In genomic region chr5:91283899-91284298, GRCh38 we compare ENCODE assay signal across 15 cellular contexts.
A peak's percentile ranks its signal among the peaks of the same experiment; 100 is the strongest.
DNase-seq lines count a peak whose midpoint lies in the region; ATAC-seq, FAIRE-seq and TF ChIP-seq lines count a peak whose summit lies in the region.
"Had no signal": no experiment of that assay in that cellular context is flagged by ENCODE, and none has a peak within 500 bp of the region (broad histone marks: within the 10 kb centered on the region; RNA-seq: fewer than 3 reads in every experiment).

No MANE protein-coding gene starts in this region.

- no peak overlapping the region for H2BK15ac ChIP-seq in H1 (ENCODE audit: low read length)

- H3K4me3 Mint-ChIP-seq in effector memory CD8-positive, alpha-beta T cell = no peak overlapping the region
- H3K4me3 Mint-ChIP-seq: stimulated activated naive CD8-positive, alpha-beta T cell treated with anti-CD3 and anti-CD28 coated beads, Interleukin-15, Interleukin-2, amounts not matched to agents 100 ng/mL and 50 ng/mL, for 24 hours had no signal

- H3K9me3 ChIP-seq in PC-3 (ENCODE audit: low read length) (no peaks in the 10 kb centered on the region), H1 (ENCODE audit: insufficient read depth in 2 of 2, low read depth in 1 of 2, low read length in 1 of 2) (no peaks in the 10 kb centered on the region; a peak in 1 of 4 replicates), stomach (no peaks in the 10 kb centered on the region)

- no peak for TF ChIP-seq EP300 in H1 (IDR thresholded peaks at IDR 0.05; ENCODE audit: borderline replicate concordance in 1 of 2, low read depth in 2 of 2, low read length in 2 of 2)
- TF ChIP-seq EP300 in stomach (IDR thresholded peaks at IDR 0.05) = no peak

- H4K20me1 ChIP-seq in PC-3 (ENCODE audit: low read length) = no peaks in the 10 kb centered on the region
- no peaks in the 10 kb centered on the region for H4K20me1 ChIP-seq in H1 (replicated peaks in 1 of 2; ENCODE audit: control insufficient read depth in 1 of 2, insufficient read depth in 2 of 2, low read length in 2 of 2)
- H4K20me1 ChIP-seq: BLaER1 treated with 17β-estradiol and CSF1 and Interleukin-3, amounts not matched to agents 10 nM and 100 nM had no signal

- no peaks in the 10 kb centered on the region for H3K27me3 Mint-ChIP-seq in effector memory CD8-positive, alpha-beta T cell
- H3K27me3 Mint-ChIP-seq: stimulated activated naive CD8-positive, alpha-beta T cell treated with anti-CD3 and anti-CD28 coated beads, Interleukin-15, Interleukin-2, amounts not matched to agents 100 ng/mL and 50 ng/mL, for 24 hours had no signal

- ATAC-seq in PC-3 = peak; percentile 19
- no peak for ATAC-seq in effector memory CD8-positive, alpha-beta T cell (replicated peaks)
- ATAC-seq: activated naive CD4-positive, alpha-beta T cell treated with anti-CD3 and anti-CD28 coated beads, Interleukin-2, amount 50 U/mL, for 72 hours had no signal

- H3K18ac ChIP-seq in H1 (ENCODE audit: extremely low read depth, low read length) = no peak overlapping the region

- H3K36me3 ChIP-seq in PC-3 (ENCODE audit: low read depth, low read length) (no peaks in the 10 kb centered on the region), H1 (ENCODE audit: control insufficient read depth in 2 of 4, insufficient read depth in 4 of 4, low read length in 3 of 4) (no peaks in the 10 kb centered on the region), stomach (no peaks in the 10 kb centered on the region)

- H4K5ac ChIP-seq in H1 (ENCODE audit: insufficient read length, low read depth, low read length) = no peak overlapping the region

- peaks cover 12% of the 10 kb centered on the region for H3K23me2 ChIP-seq in H1 (ENCODE audit: low read depth, low read length)

- H4K8ac ChIP-seq in H1 (ENCODE audit: extremely low read depth, insufficient read depth, low read length) = no peak overlapping the region

- no peaks in the 10 kb centered on the region for H3K79me1 ChIP-seq in H1 (ENCODE audit: low read depth, low read length)

- H3K9me2 ChIP-seq in PC-3 (replicated peaks; ENCODE audit: low read length) = no peaks in the 10 kb centered on the region

- no peak overlapping the region for H2BK120ac ChIP-seq in H1 (replicated peaks; ENCODE audit: low read depth, low read length)

- H3K9me3 Mint-ChIP-seq in effector memory CD8-positive, alpha-beta T cell = no peaks in the 10 kb centered on the region

- H2BK12ac ChIP-seq in H1 (ENCODE audit: low read depth, low read length) = no peak overlapping the region

- TF ChIP-seq CTCF in PC-3 (conservative IDR thresholded peaks at IDR 0.05; ENCODE audit: low read depth, low read length) = no peak
- TF ChIP-seq CTCF in H1 (IDR thresholded peaks at IDR 0.05; ENCODE audit: control extremely low read depth in 1 of 3, insufficient read depth in 1 of 3, low read depth in 1 of 3, low read length in 3 of 3) = no peak
- no peak for TF ChIP-seq CTCF in stomach (IDR thresholded peaks at IDR 0.05)

- TF ChIP-seq RAD21 in H1 (IDR thresholded peaks at IDR 0.05 in 1 of 2, conservative IDR thresholded peaks at IDR 0.05 in 1 of 2; ENCODE audit: low read depth in 2 of 2, low read length in 2 of 2) = no peak

- peaks cover 40% of the 10 kb centered on the region for H3K4me1 ChIP-seq in PC-3 (ENCODE audit: insufficient read depth, low read length)
- H3K4me1 ChIP-seq in H1 (replicated peaks in 1 of 4; ENCODE audit: control insufficient read depth in 3 of 4, insufficient read depth in 4 of 4, low read length in 3 of 4) = peaks cover 0 to 2% (median 0%) of the 10 kb centered on the region in 4 experiments; a peak in 1 of 7 replicates
- peaks cover 5 to 30% (median 19%) of the 10 kb centered on the region in 4 donors for H3K4me1 ChIP-seq in stomach

- BruUV-seq in PC-3 (replicated peaks; lab: Mats Ljungman, UMichigan) = no TSS peak

- H3K79me2 ChIP-seq in PC-3 (ENCODE audit: low read length) (no peaks in the 10 kb centered on the region), H1 (ENCODE audit: control insufficient read depth in 1 of 2, insufficient read depth in 2 of 2, low read length in 2 of 2) (no peaks in the 10 kb centered on the region)

- peak overlapping the region; percentile 17 for H3K56ac ChIP-seq in H1 (replicated peaks; ENCODE audit: insufficient read length, low read depth, low read length)

- no peak overlapping the region for H2AK5ac ChIP-seq in H1 (ENCODE audit: low read depth, low read length)

- peak overlapping the region in 1 of 2 donors; percentile 32 for H3K27ac Mint-ChIP-seq in effector memory CD8-positive, alpha-beta T cell
- H3K27ac Mint-ChIP-seq: stimulated activated naive CD8-positive, alpha-beta T cell treated with anti-CD3 and anti-CD28 coated beads, Interleukin-15, Interleukin-2, amounts not matched to agents 100 ng/mL and 50 ng/mL, for 24 hours had no signal

- H3K9ac ChIP-seq in PC-3 (ENCODE audit: low read length) (peak overlapping the region; percentile 46), H1 (replicated peaks in 1 of 4; ENCODE audit: extremely low read depth in 1 of 4, low read depth in 3 of 4, low read length in 3 of 4) (no peak overlapping the region)

- no peak overlapping the region for H3K4ac ChIP-seq in H1 (replicated peaks; ENCODE audit: insufficient read length, low read depth, low read length)

- FAIRE-seq in H1 (lab: Jason Lieb, UNC) = no peak
- FAIRE-seq: TTC549 had no signal

- H2AFZ ChIP-seq in PC-3 (ENCODE audit: low read length) = no peak overlapping the region
- no peak overlapping the region for H2AFZ ChIP-seq in H1 (ENCODE audit: low read length)

- TF ChIP-seq POLR2A in H1 (IDR thresholded peaks at IDR 0.05; ENCODE audit: control extremely low read depth in 1 of 2, low read depth in 2 of 2, low read length in 2 of 2) (no peak), stomach (IDR thresholded peaks at IDR 0.05) (no peak)

- H3K27me3 ChIP-seq in PC-3 (ENCODE audit: low read length) = no peaks in the 10 kb centered on the region
- H3K27me3 ChIP-seq in H1 (replicated peaks in 1 of 4; ENCODE audit: control insufficient read depth in 3 of 4, extremely low read depth in 1 of 4, insufficient read depth in 3 of 4, low read length in 3 of 4) = peaks cover 0 to 3% (median 0%) of the 10 kb centered on the region in 4 experiments; a peak in 2 of 7 replicates
- H3K27me3 ChIP-seq in stomach = no peaks in the 10 kb centered on the region
- H3K27me3 ChIP-seq: BLaER1 treated with 17β-estradiol and CSF1 and Interleukin-3, amounts not matched to agents 10 nM and 100 nM; dorsolateral prefrontal cortex had no signal

- DNase-seq in CD1c-positive myeloid dendritic cell (ENCODE audit: extremely low spot score) (peak; percentile 49), PC-3 (peak; percentile 82), H1 (ENCODE audit: low read depth in 1 of 2, low spot score in 2 of 2) (no peak), myocyte (ENCODE audit: low read depth) (peak; percentile 53), stomach (no peak), NCI-H2171 (lab: John Stamatoyannopoulos, UW) (no peak), dedifferentiated amniotic fluid mesenchymal stem cell (ENCODE audit: extremely low spot score) (no peak)
- DNase-seq in effector memory CD8-positive, alpha-beta T cell = no peak
- DNase-seq: dorsolateral prefrontal cortex; NCI-H446; stimulated activated CD4-positive, alpha-beta T cell treated with anti-CD3 and anti-CD28 coated beads, Interleukin-4, amount 100 ng/mL, for 1 hour had no signal

- H2BK20ac ChIP-seq in H1 (ENCODE audit: low read length) = no peak overlapping the region

- peak overlapping the region; percentile 87 for H3K27ac ChIP-seq in PC-3 (ENCODE audit: low read length)
- no peak overlapping the region for H3K27ac ChIP-seq in H1 (ENCODE audit: low read depth, low read length)
- H3K27ac ChIP-seq in stomach = peak overlapping the region in 2 of 5 donors; percentile 4 to 11
- H3K27ac ChIP-seq: dorsolateral prefrontal cortex had no signal

- H4K91ac ChIP-seq in H1 (replicated peaks; ENCODE audit: insufficient read length, low read length) = no peak overlapping the region

- POLR2A ChIA-PET in PC-3 (lab: Charles Lee; ENCODE audit: unreplicated experiment) (interaction anchor here (0.6 to 0.9 kb wide), 2 partner anchors 96 to 100 kb away, joined by 3 to 5 read pairs; partner anchors contain the start of gene ARRDC3), H1 (lab: Charles Lee; ENCODE audit: partially characterized antibody) (interaction anchor here (1.6 to 2.0 kb wide), 2 partner anchors 99 kb away, joined by 3 to 7 read pairs; partner anchors contain the start of gene ARRDC3)

- peak overlapping the region; percentile 15 for H3K4me2 ChIP-seq in PC-3 (ENCODE audit: low read length)
- H3K4me2 ChIP-seq in H1 (ENCODE audit: insufficient read depth in 1 of 2, low read depth in 2 of 2, low read length in 2 of 2) = no peak overlapping the region

- H3K23ac ChIP-seq in H1 (ENCODE audit: insufficient read length) = no peak overlapping the region

- intact Hi-C loops in PC-3 (cut with micrococcal nuclease) (loop anchor here (5.0 kb wide), 1 partner anchor 52 kb away; no protein-coding TSS in a partner anchor), stomach (cut with DNase I; ENCODE audit: low total_unique reads) (no loop called here)

- H3K14ac ChIP-seq in H1 (ENCODE audit: insufficient read length) = no peak overlapping the region

- peaks cover 14 to 20% of the 10 kb centered on the region in 2 donors for H3K4me1 Mint-ChIP-seq in effector memory CD8-positive, alpha-beta T cell (ENCODE audit: low read depth in 2 of 2)

- peaks cover 17% of the 10 kb centered on the region for H3K36me3 Mint-ChIP-seq in effector memory CD8-positive, alpha-beta T cell (ENCODE audit: insufficient read depth)

- no peak overlapping the region for H2BK5ac ChIP-seq in H1 (ENCODE audit: low read depth, low read length)

- H3K4me3 ChIP-seq in PC-3 (ENCODE audit: low read length) (no peak overlapping the region), H1 (ENCODE audit: extremely low read depth in 1 of 4, insufficient read depth in 2 of 4, low read depth in 3 of 4, low read length in 4 of 4) (no peak overlapping the region), stomach (no peak overlapping the region)
- H3K4me3 ChIP-seq: BLaER1 treated with 17β-estradiol and CSF1 and Interleukin-3, amounts not matched to agents 10 nM and 100 nM; dorsolateral prefrontal cortex had no signal

- CTCF ChIA-PET in PC-3 (lab: Charles Lee) = no interaction called here
- CTCF ChIA-PET in H1 (lab: Charles Lee; ENCODE audit: partially characterized antibody) = interaction anchor here (0.8 to 1.4 kb wide), 2 partner anchors 8 kb away, joined by 3 to 4 read pairs; no protein-coding TSS in a partner anchor

- no peaks in the 10 kb centered on the region for H3F3A ChIP-seq in PC-3 (ENCODE audit: low read length, unreplicated experiment)

TF ChIP-seq in H1, 55 proteins besides CTCF, POLR2A, EP300 and RAD21 (continues in another document):
- TF ChIP-seq POU5F1 (IDR thresholded peaks at IDR 0.05; ENCODE audit: low read depth, low read length) (no peak), ASH2L (IDR thresholded peaks at IDR 0.05; ENCODE audit: low read length) (no peak), NANOG (IDR thresholded peaks at IDR 0.05; ENCODE audit: insufficient read depth, low read depth, low read length, poor library complexity, severe bottlenecking) (no peak), ZNF274 (IDR thresholded peaks at IDR 0.05; ENCODE audit: borderline replicate concordance, extremely low read depth, low read length) (no peak), NRF1 (IDR thresholded peaks at IDR 0.05; ENCODE audit: low read depth, low read length) (no peak), CEBPB (IDR thresholded peaks at IDR 0.05; ENCODE audit: low read depth, low read length) (no peak), HDAC2 (IDR thresholded peaks at IDR 0.05; ENCODE audit: borderline replicate concordance in 1 of 2, low read depth in 2 of 2, low read length in 2 of 2) (no peak)

Comparison
In these comparisons a context has a peak if more than half of its experiments do, and no peak if none do; other contexts are left out.
1. DNase-seq: peak in CD1c-positive myeloid dendritic cell (single experiment), PC-3 (single experiment) and myocyte (single experiment); none in H1 (0 of 2), stomach (single experiment), effector memory CD8-positive, alpha-beta T cell (0 of 3), NCI-H2171 (single experiment) and dedifferentiated amniotic fluid mesenchymal stem cell (single experiment).